Comparison of ENCODE assay signal across 14 cellular contexts in the genomic region with DNA sequence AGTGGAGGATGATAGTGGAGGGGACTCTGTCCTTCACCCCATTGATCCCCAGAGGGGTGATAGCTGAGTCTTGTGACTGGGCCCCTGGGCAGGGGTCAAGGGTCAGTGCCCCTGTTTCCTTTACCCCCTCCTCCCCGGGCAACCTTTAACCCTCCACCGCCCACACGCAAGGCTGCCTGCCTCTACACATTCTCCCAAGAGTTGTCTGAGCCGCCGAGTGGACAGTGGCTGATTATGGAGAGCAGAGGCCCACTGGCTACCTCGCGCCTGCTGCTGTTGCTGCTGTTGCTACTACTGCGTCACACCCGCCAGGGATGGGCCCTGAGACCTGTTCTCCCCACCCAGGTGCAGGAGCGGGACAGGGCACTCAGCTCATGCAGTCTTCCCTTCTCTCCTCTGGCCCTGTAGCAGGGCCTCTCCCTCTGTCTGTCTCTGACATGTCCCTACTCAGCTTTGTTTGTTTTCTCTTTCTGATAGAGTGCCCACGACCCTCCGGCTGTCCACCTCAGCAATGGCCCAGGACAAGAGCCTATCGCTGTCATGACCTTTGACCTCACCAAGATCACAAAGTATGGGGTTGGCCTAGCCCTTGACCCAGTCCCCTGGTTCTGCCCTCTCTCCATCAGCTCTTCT. TPM values are rescaled to one million over a fixed set of nuclear protein-coding genes. Genes with fewer than 3 reads are reported as not detected.
"Had no signal": no experiment of that assay in that cellular context is flagged by ENCODE, and none has a peak within 500 bp of the region (broad histone marks: within the 10 kb centered on the region; RNA-seq: fewer than 3 reads in every experiment).

A gene with protein sequence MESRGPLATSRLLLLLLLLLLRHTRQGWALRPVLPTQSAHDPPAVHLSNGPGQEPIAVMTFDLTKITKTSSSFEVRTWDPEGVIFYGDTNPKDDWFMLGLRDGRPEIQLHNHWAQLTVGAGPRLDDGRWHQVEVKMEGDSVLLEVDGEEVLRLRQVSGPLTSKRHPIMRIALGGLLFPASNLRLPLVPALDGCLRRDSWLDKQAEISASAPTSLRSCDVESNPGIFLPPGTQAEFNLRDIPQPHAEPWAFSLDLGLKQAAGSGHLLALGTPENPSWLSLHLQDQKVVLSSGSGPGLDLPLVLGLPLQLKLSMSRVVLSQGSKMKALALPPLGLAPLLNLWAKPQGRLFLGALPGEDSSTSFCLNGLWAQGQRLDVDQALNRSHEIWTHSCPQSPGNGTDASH (plus strand): TSS at position 197 of the 633 bp plus-strand sequence. CDS start 38 bp downstream, at position 235.

- H3K27ac ChIP-seq: sigmoid colon, tibial artery, uterus had no signal

- H3K9me3 Mint-ChIP-seq: activated CD4-positive, alpha-beta memory T cell treated with anti-CD3 and anti-CD28 coated beads for 36 hours; activated naive CD4-positive, alpha-beta T cell treated with anti-CD3 and anti-CD28 coated beads, Interleukin-2, amount 10 ng/mL, durations not matched to agents 7 days and 5 days; activated T-cell treated with anti-CD3 and anti-CD28 coated beads, Interleukin-2, amount 50 U/mL, for 24 hours; stimulated activated naive B cell treated with anti-CD40 and anti-IgM and Interleukin-4, amounts not matched to agents 10 μg/mL and 1 μg/mL and 100 μg/mL, for 72 hours had no signal

- H3K36me3 ChIP-seq: cardiac muscle cell, uterus had no signal

- ATAC-seq: activated CD8-positive, alpha-beta memory T cell treated with anti-CD3 and anti-CD28 coated beads, Interleukin-2, amount 10 ng/mL, durations not matched to agents 7 days and 5 days; gastrocnemius medialis; heart left ventricle; stimulated activated naive B cell treated with anti-CD40 and anti-IgM and Interleukin-4, amounts not matched to agents 10 μg/mL and 1 μg/mL and 100 μg/mL, for 72 hours had no signal

- H3K36me3 Mint-ChIP-seq: activated CD4-positive, alpha-beta memory T cell treated with anti-CD3 and anti-CD28 coated beads for 36 hours had no signal

- H3K4me1 ChIP-seq: uterus had no signal

- H3K4me3 Mint-ChIP-seq: activated CD4-positive, alpha-beta memory T cell treated with anti-CD3 and anti-CD28 coated beads for 36 hours; activated CD8-positive, alpha-beta memory T cell treated with anti-CD3 and anti-CD28 coated beads, Interleukin-2, amount 10 ng/mL, durations not matched to agents 7 days and 5 days; activated T-cell treated with anti-CD3 and anti-CD28 coated beads, Interleukin-2, amount 50 U/mL, for 24 hours had no signal

- H3K27ac Mint-ChIP-seq: activated CD4-positive, alpha-beta memory T cell treated with anti-CD3 and anti-CD28 coated beads for 36 hours; activated CD8-positive, alpha-beta memory T cell treated with anti-CD3 and anti-CD28 coated beads, Interleukin-2, amount 10 ng/mL, durations not matched to agents 7 days and 5 days; activated naive CD4-positive, alpha-beta T cell treated with anti-CD3 and anti-CD28 coated beads, Interleukin-2, amount 10 ng/mL, durations not matched to agents 7 days and 5 days; activated T-cell treated with anti-CD3 and anti-CD28 coated beads, Interleukin-2, amount 50 U/mL, for 24 hours; stimulated activated naive B cell treated with anti-CD40 and anti-IgM and Interleukin-4, amounts not matched to agents 10 μg/mL and 1 μg/mL and 100 μg/mL, for 72 hours had no signal

- DNase-seq: activated CD4-positive, alpha-beta memory T cell treated with anti-CD3 and anti-CD28 coated beads for 36 hours; activated CD4-positive, CD25-positive, alpha-beta regulatory T cell treated with anti-CD3 and anti-CD28 coated beads, Interleukin-2, amount 50 U/mL, for 72 hours; activated CD8-positive, alpha-beta memory T cell treated with anti-CD3 and anti-CD28 coated beads, Interleukin-2, amount 10 ng/mL, durations not matched to agents 7 days and 5 days; activated naive CD4-positive, alpha-beta T cell treated with anti-CD3 and anti-CD28 coated beads, Interleukin-2, amount 10 ng/mL, durations not matched to agents 7 days and 5 days; activated T-cell treated with anti-CD3 and anti-CD28 coated beads, Interleukin-2, amount 50 U/mL, for 24 hours; dorsolateral prefrontal cortex; erythroblast; gastrocnemius medialis; heart left ventricle; sigmoid colon; stimulated activated naive B cell treated with anti-CD40 and anti-IgM and Interleukin-4, amounts not matched to agents 10 μg/mL and 1 μg/mL and 100 μg/mL, for 72 hours; tibial artery; uterus had no signal

- H3K27me3 ChIP-seq: cardiac muscle cell, dorsolateral prefrontal cortex, gastrocnemius medialis, heart left ventricle, sigmoid colon, uterus had no signal

- H3K27me3 Mint-ChIP-seq: activated CD4-positive, alpha-beta memory T cell treated with anti-CD3 and anti-CD28 coated beads for 36 hours; activated CD8-positive, alpha-beta memory T cell treated with anti-CD3 and anti-CD28 coated beads, Interleukin-2, amount 10 ng/mL, durations not matched to agents 7 days and 5 days; activated T-cell treated with anti-CD3 and anti-CD28 coated beads, Interleukin-2, amount 50 U/mL, for 24 hours had no signal

- H3K4me3 ChIP-seq: cardiac muscle cell, dorsolateral prefrontal cortex, gastrocnemius medialis, heart left ventricle, sigmoid colon, tibial artery, uterus had no signal

- H3K9me3 ChIP-seq: gastrocnemius medialis, heart left ventricle, sigmoid colon, tibial artery, uterus had no signal

RNA-seq across cellular contexts. Expression of the gene that starts here (rescaled TPM):
- total RNA-seq: activated CD4-positive, alpha-beta memory T cell treated with anti-CD3 and anti-CD28 coated beads for 36 hours; activated CD8-positive, alpha-beta memory T cell treated with anti-CD3 and anti-CD28 coated beads, Interleukin-2, amount 10 ng/mL, durations not matched to agents 7 days and 5 days; gastrocnemius medialis; sigmoid colon had no signal
